8 cellular contexts compared by ENCODE assay signal in genomic region chr10:57657164-57657765, GRCh38.
DNase-seq lines count a peak whose midpoint lies in the region; TF ChIP-seq lines count a peak whose summit lies in the region.

No MANE protein-coding gene starts in this region.

- H3K27ac Mint-ChIP-seq in HFFc6 = no peak overlapping the region
- no peak overlapping the region for H3K27ac Mint-ChIP-seq in T-helper 2 cell treated with Interferon-gamma antibody and Interleukin-4, amounts not matched to agents 5 μg/mL and 100 μg/mL, for 36 hours

- H3K4me3 ChIP-seq in fibroblast of mammary gland (ENCODE audit: control insufficient read depth, low read depth, low read length) = no peak overlapping the region
- no peak overlapping the region for H3K4me3 ChIP-seq in neuronal stem cell (ENCODE audit: low read length in 2 of 2)

- no peak overlapping the region for H2BK5ac ChIP-seq in neuronal stem cell (ENCODE audit: low read length)

- TF ChIP-seq CTCF in AG09319 (IDR thresholded peaks at IDR 0.05; ENCODE audit: low read depth, low read length) (peak; percentile 83), GM12873 (IDR thresholded peaks at IDR 0.05; ENCODE audit: insufficient read depth, low read depth, low read length, missing control alignments) (peak; percentile 86), HFFc6 (IDR thresholded peaks at IDR 0.05) (peak; percentile 90), fibroblast of mammary gland (conservative IDR thresholded peaks at IDR 0.05; ENCODE audit: control insufficient read depth, insufficient read depth, low read depth, low read length) (peak; percentile 73)

- H2AK5ac ChIP-seq in neuronal stem cell (ENCODE audit: low read depth, low read length) = no peak overlapping the region

- no peak overlapping the region for H2BK15ac ChIP-seq in neuronal stem cell (ENCODE audit: low read length)

- no peak overlapping the region for H3K9ac ChIP-seq in neuronal stem cell (ENCODE audit: low read depth, low read length, poor library complexity)

- H2BK120ac ChIP-seq in neuronal stem cell (ENCODE audit: low read depth, low read length) = no peak overlapping the region

- H4K91ac ChIP-seq in neuronal stem cell (ENCODE audit: low read depth, low read length, poor library complexity) = no peak overlapping the region

- H3K18ac ChIP-seq in neuronal stem cell (ENCODE audit: low read length) = no peak overlapping the region

- no peaks in the 10 kb centered on the region for H3K4me1 ChIP-seq in neuronal stem cell (ENCODE audit: control insufficient read depth in 2 of 2, insufficient read depth in 1 of 2, low read depth in 1 of 2, low read length in 2 of 2)

- no peaks in the 10 kb centered on the region for H3K36me3 Mint-ChIP-seq in HFFc6 (ENCODE audit: low read depth)
- H3K36me3 Mint-ChIP-seq in T-helper 2 cell treated with Interferon-gamma antibody and Interleukin-4, amounts not matched to agents 5 μg/mL and 100 μg/mL, for 36 hours (ENCODE audit: low read depth) = no peaks in the 10 kb centered on the region

- no peaks in the 10 kb centered on the region for H3K4me1 Mint-ChIP-seq in HFFc6 (ENCODE audit: low read depth)
- no peaks in the 10 kb centered on the region for H3K4me1 Mint-ChIP-seq in T-helper 2 cell treated with Interferon-gamma antibody and Interleukin-4, amounts not matched to agents 5 μg/mL and 100 μg/mL, for 36 hours (ENCODE audit: low read depth)

- no peak overlapping the region for H3K4me3 Mint-ChIP-seq in HFFc6
- H3K4me3 Mint-ChIP-seq in T-helper 2 cell treated with Interferon-gamma antibody and Interleukin-4, amounts not matched to agents 5 μg/mL and 100 μg/mL, for 36 hours = no peak overlapping the region

- no peak overlapping the region for H4K8ac ChIP-seq in neuronal stem cell (ENCODE audit: low read depth, low read length)

- no peak overlapping the region for H3K4ac ChIP-seq in neuronal stem cell (ENCODE audit: low read length)

- H3K14ac ChIP-seq in neuronal stem cell (ENCODE audit: low read length) = no peak overlapping the region

- WGBS in neuronal stem cell (ENCODE audit: extremely low coverage in 2 of 2, insufficient read length in 2 of 2, insufficient replicate concordance in 1 of 2), 2 donors = no CpG with 5 or more reads among the region's 5 CpGs

- no peaks in the 10 kb centered on the region for H3K27me3 ChIP-seq in neuronal stem cell (ENCODE audit: control insufficient read depth in 3 of 3, insufficient read depth in 3 of 3, low read depth in 1 of 3, low read length in 3 of 3)

- no peak overlapping the region for H3K23ac ChIP-seq in neuronal stem cell (ENCODE audit: low read depth, low read length, poor library complexity)

- H3K27me3 Mint-ChIP-seq in HFFc6 (ENCODE audit: insufficient read depth) = peaks cover 3% of the 10 kb centered on the region
- H3K27me3 Mint-ChIP-seq in T-helper 2 cell treated with Interferon-gamma antibody and Interleukin-4, amounts not matched to agents 5 μg/mL and 100 μg/mL, for 36 hours (ENCODE audit: low read depth) = no peaks in the 10 kb centered on the region

- no peaks in the 10 kb centered on the region for H3K9me3 ChIP-seq in neuronal stem cell (replicated peaks in 1 of 2; ENCODE audit: control insufficient read depth in 2 of 2, insufficient read depth in 1 of 2, low read depth in 1 of 2, low read length in 2 of 2)

- no peaks in the 10 kb centered on the region for H3K36me3 ChIP-seq in neuronal stem cell (replicated peaks in 1 of 2; ENCODE audit: control insufficient read depth in 2 of 2, insufficient read depth in 2 of 2, low read length in 2 of 2)

- H2AFZ ChIP-seq in neuronal stem cell (ENCODE audit: low read length) = no peak overlapping the region

- DNase-seq in AG09319 (ENCODE audit: extremely low read depth, low read depth) = peak; percentile 14
- DNase-seq in HFFc6 = peak; percentile 24
- DNase-seq in LoVo (ENCODE audit: low spot score) = peak; percentile 66
- peak; percentile 7 for DNase-seq in T-helper 2 cell treated with Interferon-gamma antibody and Interleukin-4, amounts not matched to agents 5 μg/mL and 100 μg/mL, for 36 hours (ENCODE audit: low spot score)
- DNase-seq in fibroblast of mammary gland (ENCODE audit: low read depth) = peak; percentile 60
- DNase-seq in neuronal stem cell (ENCODE audit: low spot score) = peak; percentile 70
- no peak for DNase-seq in activated CD4-positive, CD25-positive, alpha-beta regulatory T cell (lab: John Stamatoyannopoulos, UW)

- no peaks in the 10 kb centered on the region for H3K79me1 ChIP-seq in neuronal stem cell (ENCODE audit: low read depth, low read length)

- no peak overlapping the region for H2BK12ac ChIP-seq in neuronal stem cell (ENCODE audit: low read length)

- no peaks in the 10 kb centered on the region for H3K9me3 Mint-ChIP-seq in HFFc6
- H3K9me3 Mint-ChIP-seq in T-helper 2 cell treated with Interferon-gamma antibody and Interleukin-4, amounts not matched to agents 5 μg/mL and 100 μg/mL, for 36 hours = no peaks in the 10 kb centered on the region

- no peak overlapping the region for H3K4me2 ChIP-seq in neuronal stem cell (ENCODE audit: insufficient read depth, low read length, poor library complexity, severe bottlenecking)

- no peak overlapping the region for H3K27ac ChIP-seq in neuronal stem cell (replicated peaks; ENCODE audit: low read length)

Comparison
In these comparisons a context has a peak if more than half of its experiments do, and no peak if none do; other contexts are left out.
1. DNase-seq: peak in AG09319 (single experiment), HFFc6 (single experiment), LoVo (single experiment), T-helper 2 cell treated with Interferon-gamma antibody and Interleukin-4, amounts not matched to agents 5 μg/mL and 100 μg/mL, for 36 hours (single experiment), fibroblast of mammary gland (single experiment) and neuronal stem cell (single experiment); none in activated CD4-positive, CD25-positive, alpha-beta regulatory T cell (0 of 4).
2. Peak in every context shown above with its lines, with median percentiles within 50 percentile points of each other: CTCF ChIP-seq.